8 cellular contexts compared by ENCODE assay signal in genomic region chr5:123423278-123424149, GRCh38. TPM values are rescaled to one million over a fixed set of nuclear protein-coding genes. Genes with fewer than 3 reads are reported as not detected.
DNase-seq lines count a peak whose midpoint lies in the region; ATAC-seq and TF ChIP-seq lines count a peak whose summit lies in the region.

CEP120 (minus strand) TSS chr5:123423403; CDS start chr5:123422998, 405 bp downstream.

- no peaks in the 10 kb centered on the region for H3K27me3 Mint-ChIP-seq in T-helper 1 cell treated with Interleukin-12 subunit alpha and Interleukin-12 subunit beta and Interleukin-4 antibody, amounts not matched to agents 30 μg/mL and 1 μg/mL, for 36 hours (ENCODE audit: low read depth)
- H3K27me3 Mint-ChIP-seq in progenitor cell of endocrine pancreas = no peaks in the 10 kb centered on the region

- peaks cover 14% of the 10 kb centered on the region for H3K36me3 Mint-ChIP-seq in T-helper 1 cell treated with Interleukin-12 subunit alpha and Interleukin-12 subunit beta and Interleukin-4 antibody, amounts not matched to agents 30 μg/mL and 1 μg/mL, for 36 hours (ENCODE audit: low read depth)
- no peaks in the 10 kb centered on the region for H3K36me3 Mint-ChIP-seq in progenitor cell of endocrine pancreas (ENCODE audit: insufficient read depth)

- H3K27ac ChIP-seq in left ventricle myocardium inferior (replicated peaks) (peak within 1 kb of the TSS; percentile 96), urinary bladder (ENCODE audit: low read depth) (peak within 1 kb of the TSS; percentile 85)

- H3K36me3 ChIP-seq in left ventricle myocardium inferior = peaks cover 4% of the 10 kb centered on the region
- H3K36me3 ChIP-seq in urinary bladder (ENCODE audit: insufficient read depth) = no peaks in the 10 kb centered on the region

- TF ChIP-seq CTCF in GM13977 (IDR thresholded peaks at IDR 0.05; ENCODE audit: extremely low read depth, insufficient read depth, missing control alignments) = peak; percentile 87
- TF ChIP-seq CTCF in left ventricle myocardium inferior (IDR thresholded peaks at IDR 0.05; ENCODE audit: borderline replicate concordance) = peak; percentile 82
- peak; percentile 84 for TF ChIP-seq CTCF in progenitor cell of endocrine pancreas (IDR thresholded peaks at IDR 0.05; ENCODE audit: unreplicated experiment)

- ATAC-seq in HG02870 (IDR thresholded peaks at IDR 0.05; ENCODE audit: unreplicated experiment) = peak; percentile 98

- no peaks in the 10 kb centered on the region for H3K9me3 ChIP-seq in left ventricle myocardium inferior (replicated peaks)

- peak; percentile 97 for DNase-seq in GM13977 (ENCODE audit: low spot score)
- DNase-seq in NCI-H1694 (lab: John Stamatoyannopoulos, UW) = peak; percentile 98
- DNase-seq in amygdala (lab: John Stamatoyannopoulos, UW) = peak; percentile 67 to 99 (median 96)
- peak; percentile 98 for DNase-seq in left ventricle myocardium inferior
- peak; percentile 90 for DNase-seq in progenitor cell of endocrine pancreas (ENCODE audit: low spot score, unreplicated experiment)

- H3K4me1 Mint-ChIP-seq in T-helper 1 cell treated with Interleukin-12 subunit alpha and Interleukin-12 subunit beta and Interleukin-4 antibody, amounts not matched to agents 30 μg/mL and 1 μg/mL, for 36 hours (ENCODE audit: low read depth) = peaks cover 21% of the 10 kb centered on the region
- H3K4me1 Mint-ChIP-seq in progenitor cell of endocrine pancreas (ENCODE audit: low read depth) = peaks cover 5% of the 10 kb centered on the region

- H3K27me3 ChIP-seq in left ventricle myocardium inferior (ENCODE audit: low read depth) = no peaks in the 10 kb centered on the region

- peak within 1 kb of the TSS; percentile 97 for H3K27ac Mint-ChIP-seq in T-helper 1 cell treated with Interleukin-12 subunit alpha and Interleukin-12 subunit beta and Interleukin-4 antibody, amounts not matched to agents 30 μg/mL and 1 μg/mL, for 36 hours
- H3K27ac Mint-ChIP-seq in progenitor cell of endocrine pancreas = peak within 1 kb of the TSS; percentile 97

- H3K4me1 ChIP-seq in left ventricle myocardium inferior (peaks cover 37% of the 10 kb centered on the region), urinary bladder (ENCODE audit: insufficient read depth) (peaks cover 3% of the 10 kb centered on the region)

- peak within 1 kb of the TSS; percentile 98 for H3K4me3 ChIP-seq in left ventricle myocardium inferior
- peak within 1 kb of the TSS; percentile 79 for H3K4me3 ChIP-seq in urinary bladder (ENCODE audit: low read depth, low read length)

- no peaks in the 10 kb centered on the region for H3K9me3 Mint-ChIP-seq in T-helper 1 cell treated with Interleukin-12 subunit alpha and Interleukin-12 subunit beta and Interleukin-4 antibody, amounts not matched to agents 30 μg/mL and 1 μg/mL, for 36 hours
- no peaks in the 10 kb centered on the region for H3K9me3 Mint-ChIP-seq in progenitor cell of endocrine pancreas (ENCODE audit: low read depth)

- under 1% methylated on average over 47 of the region's 47 CpGs for WGBS in urinary bladder

- in situ Hi-C loops in GM13977 (cut with MboI; ENCODE audit: low pct_unique_long_range_greater_than_20kb, low sequenced_read_pairs, unreplicated experiment) = loop anchor here (25.0 kb wide), 1 partner anchor 164 kb away; no protein-coding TSS in a partner anchor

- intact Hi-C loops in left ventricle myocardium inferior (cut with micrococcal nuclease) = loop anchor here (5.0 kb wide), 2 partner anchors 89 to 189 kb away; partner anchors contain the start of gene CSNK1G3

- H3K4me3 Mint-ChIP-seq in T-helper 1 cell treated with Interleukin-12 subunit alpha and Interleukin-12 subunit beta and Interleukin-4 antibody, amounts not matched to agents 30 μg/mL and 1 μg/mL, for 36 hours = no peak within 1 kb of the TSS
- H3K4me3 Mint-ChIP-seq in progenitor cell of endocrine pancreas (ENCODE audit: low read depth) = no peak within 1 kb of the TSS

RNA-seq across cellular contexts. Expression of gene CEP120, which starts in this region (rescaled TPM):
- 11.8 TPM for total RNA-seq in left ventricle myocardium inferior
- total RNA-seq in progenitor cell of endocrine pancreas = 21.8 and 23.4 TPM in 2 replicates
- total RNA-seq in urinary bladder = 39.5 TPM
- polyA plus RNA-seq in urinary bladder = 10.3 TPM

Comparison
In these comparisons a context has a peak if more than half of its experiments do, and no peak if none do; other contexts are left out.
1. Peak in every context shown above with its lines: DNase-seq, ATAC-seq, H3K4me3 ChIP-seq and H3K27ac ChIP-seq.